Comparison of ENCODE assay signal across 10 cellular contexts in the genomic region with DNA sequence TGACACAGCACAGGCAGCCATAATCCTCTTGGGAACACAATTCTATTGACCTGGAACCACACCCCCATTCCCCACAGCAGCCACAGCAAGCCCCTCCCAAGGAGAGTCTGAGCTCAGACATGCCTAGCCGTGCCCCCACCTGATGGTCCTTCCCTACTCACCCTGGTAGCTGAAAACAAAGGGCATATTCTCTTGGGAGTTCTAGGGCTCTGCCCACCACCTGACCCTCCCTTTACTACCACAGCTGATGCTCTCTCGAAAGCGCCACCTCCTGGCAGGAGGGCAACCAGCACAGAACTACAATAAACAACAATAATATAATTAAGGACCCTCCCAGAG.
DNase-seq lines count a peak whose midpoint lies in the region; ATAC-seq, FAIRE-seq and TF ChIP-seq lines count a peak whose summit lies in the region.
"Had no signal": no experiment of that assay in that cellular context is flagged by ENCODE, and none has a peak within 500 bp of the region (broad histone marks: within the 10 kb centered on the region; RNA-seq: fewer than 3 reads in every experiment).

No MANE protein-coding gene starts in this region.

- TF ChIP-seq CTCF in 22Rv1 (IDR thresholded peaks at IDR 0.05) (peak; percentile 69), GM12873 (IDR thresholded peaks at IDR 0.05; ENCODE audit: insufficient read depth, low read depth, low read length, missing control alignments) (peak; percentile 36), bronchial epithelial cell (IDR thresholded peaks at IDR 0.05; ENCODE audit: insufficient read depth, low read length, severe bottlenecking) (peak; percentile 48), upper lobe of right lung (IDR thresholded peaks at IDR 0.05) (no peak)

- ATAC-seq in upper lobe of right lung: no peak
- ATAC-seq: CD8-positive, alpha-beta T cell had no signal

- intact Hi-C loops in upper lobe of right lung (cut with DNase I): no loop called here

- H3K4me3 Mint-ChIP-seq in T-helper 2 cell treated with Interferon-gamma antibody and Interleukin-4, amounts not matched to agents 5 μg/mL and 100 μg/mL, for 36 hours: no peak overlapping the region
- H3K4me3 Mint-ChIP-seq: CD8-positive, alpha-beta T cell; dendritic cell treated with granulocyte-macrophage colony-stimulating factor and Interleukin-4, amounts not matched to agents 40 ng/mL and 50 ng/mL, for 4 days had no signal

- no peaks in the 10 kb centered on the region for H3K36me3 Mint-ChIP-seq in T-helper 2 cell treated with Interferon-gamma antibody and Interleukin-4, amounts not matched to agents 5 μg/mL and 100 μg/mL, for 36 hours (ENCODE audit: low read depth)
- H3K36me3 Mint-ChIP-seq: CD8-positive, alpha-beta T cell had no signal

- H3K36me3 ChIP-seq in bronchial epithelial cell (ENCODE audit: control insufficient read depth, insufficient read depth, low read length): no peaks in the 10 kb centered on the region
- no peaks in the 10 kb centered on the region for H3K36me3 ChIP-seq in H7 (replicated peaks; ENCODE audit: control insufficient read depth, insufficient read depth, low read length)
- H3K36me3 ChIP-seq in upper lobe of right lung: no peaks in the 10 kb centered on the region

- H3K4me3 ChIP-seq in bronchial epithelial cell (ENCODE audit: low read depth, low read length) (no peak overlapping the region), H7 (ENCODE audit: insufficient read depth, low read depth, low read length) (no peak overlapping the region), upper lobe of right lung (no peak overlapping the region)

- H3K27ac ChIP-seq in 22Rv1 (no peak overlapping the region), upper lobe of right lung (no peak overlapping the region)

- FAIRE-seq in bronchial epithelial cell (lab: Jason Lieb, UNC): peak; percentile 55

- H3K27me3 ChIP-seq in bronchial epithelial cell (ENCODE audit: control insufficient read depth, insufficient read depth, low read length): no peaks in the 10 kb centered on the region
- H3K27me3 ChIP-seq in H7 (ENCODE audit: control insufficient read depth, insufficient read depth, low read length): no peaks in the 10 kb centered on the region; the same call in 1 of the 2 replicates
- H3K27me3 ChIP-seq in upper lobe of right lung: no peaks in the 10 kb centered on the region

- H3K4me1 ChIP-seq in upper lobe of right lung: no peaks in the 10 kb centered on the region

- H3K27ac Mint-ChIP-seq in T-helper 2 cell treated with Interferon-gamma antibody and Interleukin-4, amounts not matched to agents 5 μg/mL and 100 μg/mL, for 36 hours: no peak overlapping the region
- H3K27ac Mint-ChIP-seq: CD8-positive, alpha-beta T cell; dendritic cell treated with granulocyte-macrophage colony-stimulating factor and Interleukin-4, amounts not matched to agents 40 ng/mL and 50 ng/mL, for 4 days had no signal

- H3K9me3 ChIP-seq in upper lobe of right lung: peaks cover 8% of the 10 kb centered on the region

- H3K9me3 Mint-ChIP-seq in T-helper 2 cell treated with Interferon-gamma antibody and Interleukin-4, amounts not matched to agents 5 μg/mL and 100 μg/mL, for 36 hours: peaks cover 3% of the 10 kb centered on the region

- peak; percentile 82 for DNase-seq in NCI-H526 (lab: John Stamatoyannopoulos, UW)
- DNase-seq in bronchial epithelial cell (ENCODE audit: low read depth): peak; percentile 94
- DNase-seq in middle frontal gyrus (ENCODE audit: extremely low spot score, low spot score): no peak
- DNase-seq in H7: no peak
- DNase-seq in upper lobe of right lung: no peak
- DNase-seq in T-helper 2 cell treated with Interferon-gamma antibody and Interleukin-4, amounts not matched to agents 5 μg/mL and 100 μg/mL, for 36 hours (ENCODE audit: low spot score): no peak
- DNase-seq: CD8-positive, alpha-beta T cell had no signal

- peaks cover 47% of the 10 kb centered on the region for H3K27me3 Mint-ChIP-seq in T-helper 2 cell treated with Interferon-gamma antibody and Interleukin-4, amounts not matched to agents 5 μg/mL and 100 μg/mL, for 36 hours (ENCODE audit: low read depth)

- peaks cover 2% of the 10 kb centered on the region for H3K4me1 Mint-ChIP-seq in T-helper 2 cell treated with Interferon-gamma antibody and Interleukin-4, amounts not matched to agents 5 μg/mL and 100 μg/mL, for 36 hours (ENCODE audit: low read depth)

Comparison
In these comparisons a context has a peak if more than half of its experiments do, and no peak if none do; other contexts are left out.
1. DNase-seq: peak in NCI-H526 (2 of 2) and bronchial epithelial cell (single experiment); none in middle frontal gyrus (single experiment), H7 (single experiment), upper lobe of right lung (single experiment) and T-helper 2 cell treated with Interferon-gamma antibody and Interleukin-4, amounts not matched to agents 5 μg/mL and 100 μg/mL, for 36 hours (single experiment).